Comparison of ENCODE assay signal across 1 cellular context in the genomic region with DNA sequence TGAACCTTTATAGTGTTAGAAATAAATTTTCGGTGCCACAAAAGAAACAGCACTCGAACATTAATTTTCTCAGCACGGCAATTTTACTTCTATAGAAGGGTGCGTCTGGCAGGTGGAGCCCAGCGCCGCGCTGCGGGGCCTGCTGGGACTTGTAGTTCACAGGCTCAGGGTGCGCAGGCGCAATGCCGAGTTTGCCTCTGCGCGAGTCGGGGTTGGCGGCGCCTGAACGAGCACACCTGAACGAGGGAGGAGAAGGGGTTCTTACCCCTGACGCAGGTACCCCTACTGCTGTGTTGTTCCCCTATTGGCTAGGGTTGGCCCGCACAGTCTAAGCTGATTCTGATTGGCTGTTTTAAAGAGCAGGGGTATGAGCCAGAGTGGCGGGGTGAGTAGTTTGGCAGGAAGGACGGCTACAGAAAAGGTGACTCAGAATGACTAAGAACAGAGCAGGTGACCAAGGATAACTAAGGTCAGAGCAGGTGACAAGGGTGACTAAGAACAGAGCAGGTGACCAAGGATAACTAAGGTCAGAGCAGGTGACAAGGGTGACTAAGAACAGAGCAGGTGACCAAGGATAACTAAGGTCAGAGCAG.
TF ChIP-seq lines count a peak whose summit lies in the region.
"Not testable (repeated sequence)": the region's sequence is repeated elsewhere in the genome, so short reads cannot be mapped to it uniquely, and the experiment has no call there.

No MANE protein-coding gene starts in this region.

TF ChIP-seq in K562, 482 proteins besides CTCF, POLR2A, EP300 and RAD21:
- TF ChIP-seq SIX5 (IDR thresholded peaks at IDR 0.05; ENCODE audit: borderline replicate concordance in 1 of 2, insufficient read depth in 1 of 2, low read depth in 1 of 2, low read length in 2 of 2) (peak in 1 of 2 experiments; percentile 33; a peak in 2 of 4 replicates), ATF3 (IDR thresholded peaks at IDR 0.05) (peak; percentile 25; the same call in 1 of the 2 replicates), POLR2G (IDR thresholded peaks at IDR 0.05; ENCODE audit: low read depth, low read length) (0 out of 2 replicates have a peak, but pooled peaks have one; percentile 16), HCFC1 (IDR thresholded peaks at IDR 0.05; ENCODE audit: low read depth, low read length) (peak; percentile 50), ZBTB33 (CRISPR knock-in tag; IDR thresholded peaks at IDR 0.05) (peak; percentile 95), CBX3 (IDR thresholded peaks at IDR 0.05; ENCODE audit: borderline replicate concordance in 1 of 2, low read length in 2 of 2) (0 out of 3 replicates have a peak, but pooled peaks of 1 of the 2 experiments have one; percentile 17), ZNF143 (CRISPR knock-in tag; IDR thresholded peaks at IDR 0.05) (peak; percentile 74)
- not testable (repeated sequence) for TF ChIP-seq ATF3 (CRISPR knock-in tag; conservative IDR thresholded peaks at IDR 0.05)
